14 cellular contexts compared by ENCODE assay signal in the genomic region with DNA sequence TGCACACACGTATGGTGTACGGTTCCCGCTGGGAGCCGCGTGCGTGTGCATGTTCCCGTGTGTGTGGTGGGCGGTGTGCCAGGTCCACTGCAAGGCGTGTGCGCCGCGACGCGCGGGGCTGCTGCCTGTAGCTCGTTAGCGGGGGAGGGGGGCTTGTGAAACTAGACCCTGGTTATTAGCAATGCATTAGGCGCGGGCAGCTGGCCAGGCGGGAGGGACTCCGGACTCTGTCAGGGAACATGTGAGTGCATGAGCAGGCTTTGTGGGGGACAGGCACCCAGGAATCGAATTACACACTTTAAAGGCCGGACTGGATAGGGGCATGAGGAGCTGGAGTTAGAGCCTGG. TPM values are rescaled to one million over a fixed set of nuclear protein-coding genes. Genes with fewer than 3 reads are reported as not detected.
DNase-seq lines count a peak whose midpoint lies in the region; TF ChIP-seq lines count a peak whose summit lies in the region.
"Had no signal": no experiment of that assay in that cellular context is flagged by ENCODE, and none has a peak within 500 bp of the region (broad histone marks: within the 10 kb centered on the region; RNA-seq: fewer than 3 reads in every experiment).

No MANE protein-coding gene starts in this region.

- H3K9me3 ChIP-seq in smooth muscle cell (replicated peaks; ENCODE audit: low read depth): no peaks in the 10 kb centered on the region

- H2AFZ ChIP-seq in smooth muscle cell (ENCODE audit: low read depth): no peak overlapping the region

- H3F3A ChIP-seq in smooth muscle cell (ENCODE audit: low read depth): peaks cover 3% of the 10 kb centered on the region

- TF ChIP-seq CTCF in smooth muscle cell (IDR thresholded peaks at IDR 0.05; ENCODE audit: borderline replicate concordance, insufficient read depth, poor library complexity, severe bottlenecking) (no peak), progenitor cell of endocrine pancreas (IDR thresholded peaks at IDR 0.05; ENCODE audit: unreplicated experiment) (no peak), GM10266 (IDR thresholded peaks at IDR 0.05; ENCODE audit: control insufficient read depth, insufficient read depth, low read depth, missing control alignments) (no peak)

- peaks cover 13% of the 10 kb centered on the region for H3K4me1 ChIP-seq in smooth muscle cell (ENCODE audit: low read depth)

- peak overlapping the region; percentile 60 for H3K4me2 ChIP-seq in smooth muscle cell

- H3K36me3 Mint-ChIP-seq in progenitor cell of endocrine pancreas (ENCODE audit: insufficient read depth): no peaks in the 10 kb centered on the region

- H3K79me2 ChIP-seq in smooth muscle cell (ENCODE audit: low read depth): no peaks in the 10 kb centered on the region

- H3K27me3 ChIP-seq in smooth muscle cell (ENCODE audit: low read depth): no peaks in the 10 kb centered on the region

- H3K9me3 Mint-ChIP-seq in progenitor cell of endocrine pancreas (ENCODE audit: low read depth): no peaks in the 10 kb centered on the region
- H3K9me3 Mint-ChIP-seq: H9 had no signal

- H3K9ac ChIP-seq in smooth muscle cell (ENCODE audit: low read depth): no peak overlapping the region

- peaks cover 6% of the 10 kb centered on the region for H3K4me1 Mint-ChIP-seq in progenitor cell of endocrine pancreas (ENCODE audit: low read depth)

- H3K27me3 Mint-ChIP-seq in progenitor cell of endocrine pancreas: peaks cover 23% of the 10 kb centered on the region

- H3K36me3 ChIP-seq in smooth muscle cell (ENCODE audit: low read depth): no peaks in the 10 kb centered on the region

- H3K4me3 Mint-ChIP-seq in progenitor cell of endocrine pancreas (ENCODE audit: low read depth): no peak overlapping the region

- H3K27ac ChIP-seq in smooth muscle cell (ENCODE audit: low read depth): no peak overlapping the region

- H4K20me1 ChIP-seq in smooth muscle cell (ENCODE audit: low read depth): no peaks in the 10 kb centered on the region

- peak; percentile 29 to 68 for DNase-seq in NCI-H524 (lab: John Stamatoyannopoulos, UW)
- DNase-seq in NCI-H524 treated with DMSO at 0.1 percent for 48 hours (lab: John Stamatoyannopoulos, UW): no peak
- peak; percentile 97 for DNase-seq in NCI-H69 (lab: John Stamatoyannopoulos, UW)
- peak; percentile 93 for DNase-seq in left kidney (ENCODE audit: low read depth, low spot score)
- DNase-seq in smooth muscle cell (lab: John Stamatoyannopoulos, UW; ENCODE audit: unreplicated experiment): no peak
- DNase-seq in progenitor cell of endocrine pancreas (ENCODE audit: low spot score, unreplicated experiment): no peak
- no peak for DNase-seq in GM10266 (ENCODE audit: extremely low spot score)
- no peak for DNase-seq in D341Med (ENCODE audit: low spot score)
- DNase-seq: activated naive CD4-positive, alpha-beta T cell treated with Interleukin-2 at 50 U/mL for 16 hours; central memory CD4-positive, alpha-beta T cell; H9; kidney glomerular epithelial cell; OCI-M1 had no signal

- H3K27ac Mint-ChIP-seq in progenitor cell of endocrine pancreas: no peak overlapping the region

- no peak overlapping the region for H3K4me3 ChIP-seq in smooth muscle cell

- 68% methylated on average over 20 of the region's 23 CpGs for WGBS in smooth muscle cell (ENCODE audit: low lambda C conversion rate)

RNA-seq across cellular contexts. Expression of a gene that starts 32.2 kb away (rescaled TPM):
- total RNA-seq in smooth muscle cell (not detected in 2 replicates), progenitor cell of endocrine pancreas (4.0 and 4.5 TPM in 2 replicates)
- 0.97 and 1.7 TPM in 2 replicates for polyA plus RNA-seq in smooth muscle cell
- total RNA-seq: endothelial cell of umbilical vein had no signal

RNA-seq across cellular contexts. Expression of a gene that starts 34.5 kb away (rescaled TPM):
- total RNA-seq in smooth muscle cell (4.3 and 8.6 TPM in 2 replicates), progenitor cell of endocrine pancreas (2.3 and 2.7 TPM in 2 replicates)
- 16.4 and 17.8 TPM in 2 replicates for polyA plus RNA-seq in smooth muscle cell
- total RNA-seq: endothelial cell of umbilical vein had no signal
- polyA plus RNA-seq: endothelial cell of umbilical vein had no signal

RNA-seq across cellular contexts. Expression of a gene that starts 56.9 kb away (rescaled TPM):
- total RNA-seq in smooth muscle cell (10.9 and 11.3 TPM in 2 replicates), progenitor cell of endocrine pancreas (29.3 and 30.5 TPM in 2 replicates)
- 20.9 and 27.5 TPM in 2 replicates for polyA plus RNA-seq in smooth muscle cell

Comparison
In these comparisons a context has a peak if more than half of its experiments do, and no peak if none do; other contexts are left out.
1. DNase-seq: peak in NCI-H524 (2 of 2), NCI-H69 (single experiment) and left kidney (single experiment); none in NCI-H524 treated with DMSO at 0.1 percent for 48 hours (single experiment), smooth muscle cell (single experiment), progenitor cell of endocrine pancreas (single experiment), GM10266 (single experiment) and D341Med (single experiment).